14 cellular contexts compared by ENCODE assay signal in the genomic region with DNA sequence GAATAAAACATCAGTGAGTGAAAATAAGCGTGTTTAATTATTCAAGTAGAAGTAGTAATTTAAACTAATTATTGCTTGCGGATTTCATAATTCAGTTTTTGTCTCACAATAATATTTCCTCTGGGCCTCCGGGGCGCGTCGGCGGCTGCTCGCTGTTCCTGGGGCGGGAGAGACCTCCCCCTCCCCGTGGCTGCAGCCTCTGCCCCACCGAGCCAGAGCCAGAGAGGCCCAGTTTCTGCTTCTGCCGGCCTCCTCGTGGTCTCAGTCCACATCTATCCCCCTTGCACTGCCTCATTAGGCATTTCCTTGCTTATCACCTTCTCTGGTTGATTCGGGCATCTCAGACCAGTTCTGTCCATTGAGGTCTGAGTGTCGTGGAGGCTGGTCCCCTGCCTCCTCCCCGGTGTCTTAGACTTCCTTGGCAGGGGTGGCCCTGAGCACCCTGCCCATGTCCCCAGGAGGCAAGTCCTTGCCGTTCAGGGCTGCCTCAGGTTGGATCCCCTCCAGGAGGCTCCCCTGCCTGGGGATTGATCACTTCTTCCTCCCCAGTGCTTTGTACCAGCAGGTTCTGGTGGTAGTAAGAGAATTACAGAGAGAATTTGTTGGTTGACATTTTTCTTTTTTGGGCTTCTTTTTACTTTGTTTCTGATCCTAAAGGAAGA.
"Had no signal": no experiment of that assay in that cellular context is flagged by ENCODE, and none has a peak within 500 bp of the region (broad histone marks: within the 10 kb centered on the region; RNA-seq: fewer than 3 reads in every experiment).

No MANE protein-coding gene starts in this region.

- ATAC-seq: activated CD4-positive, alpha-beta T cell treated with anti-CD3 and anti-CD28 coated beads for 36 hours; gastrocnemius medialis; left lung; stimulated activated memory B cell treated with anti-CD40 and anti-IgM and Interleukin-4, amounts not matched to agents 10 μg/mL and 1 μg/mL and 100 μg/mL, for 72 hours had no signal

- H3K4me3 Mint-ChIP-seq: activated CD4-positive, alpha-beta T cell treated with anti-CD3 and anti-CD28 coated beads for 36 hours; activated naive CD4-positive, alpha-beta T cell treated with anti-CD3 and anti-CD28 coated beads, Interleukin-2, amount 50 U/mL, for 24 hours; neural crest cell; stimulated activated memory B cell treated with anti-CD40 and anti-IgM and Interleukin-4, amounts not matched to agents 10 μg/mL and 1 μg/mL and 100 μg/mL, for 72 hours had no signal

- DNase-seq: activated CD4-positive, alpha-beta T cell treated with anti-CD3 and anti-CD28 coated beads for 36 hours; activated CD4-positive, alpha-beta T cell treated with anti-CD3 and anti-CD28 coated beads, Interleukin-2, amount 50 U/mL, for 48 hours; activated gamma-delta T cell; effector CD4-positive, alpha-beta T cell; gastrocnemius medialis; heart right ventricle; left lung; sigmoid colon; stimulated activated CD4-positive, alpha-beta T cell treated with anti-CD3 and anti-CD28 coated beads, Interleukin-4, amount 100 ng/mL, for 4 hours; thyroid gland had no signal

- H3K36me3 ChIP-seq: gastrocnemius medialis, left lung, sigmoid colon, thyroid gland had no signal

- H3K27ac ChIP-seq: gastrocnemius medialis, heart right ventricle, left lung, parathyroid adenoma, sigmoid colon, thyroid gland had no signal

- H3K27ac Mint-ChIP-seq: activated CD4-positive, alpha-beta T cell treated with anti-CD3 and anti-CD28 coated beads for 36 hours; activated naive CD4-positive, alpha-beta T cell treated with anti-CD3 and anti-CD28 coated beads, Interleukin-2, amount 50 U/mL, for 24 hours; stimulated activated memory B cell treated with anti-CD40 and anti-IgM and Interleukin-4, amounts not matched to agents 10 μg/mL and 1 μg/mL and 100 μg/mL, for 72 hours had no signal

- H3K9me3 Mint-ChIP-seq: activated naive CD4-positive, alpha-beta T cell treated with anti-CD3 and anti-CD28 coated beads, Interleukin-2, amount 50 U/mL, for 24 hours; neural crest cell; stimulated activated memory B cell treated with anti-CD40 and anti-IgM and Interleukin-4, amounts not matched to agents 10 μg/mL and 1 μg/mL and 100 μg/mL, for 72 hours had no signal

- H3K9ac ChIP-seq: parathyroid adenoma had no signal

- H3K4me3 ChIP-seq: gastrocnemius medialis, heart right ventricle, left lung, sigmoid colon, thyroid gland had no signal

- H3K27me3 Mint-ChIP-seq: activated CD4-positive, alpha-beta T cell treated with anti-CD3 and anti-CD28 coated beads for 36 hours; activated naive CD4-positive, alpha-beta T cell treated with anti-CD3 and anti-CD28 coated beads, Interleukin-2, amount 50 U/mL, for 24 hours; stimulated activated memory B cell treated with anti-CD40 and anti-IgM and Interleukin-4, amounts not matched to agents 10 μg/mL and 1 μg/mL and 100 μg/mL, for 72 hours had no signal

- H3K27me3 ChIP-seq: gastrocnemius medialis, heart right ventricle, left lung, sigmoid colon, thyroid gland had no signal

- H2AFZ ChIP-seq: parathyroid adenoma had no signal

- H3K9me3 ChIP-seq: gastrocnemius medialis, heart right ventricle, left lung, sigmoid colon, thyroid gland had no signal

- H3K4me1 ChIP-seq: parathyroid adenoma, thyroid gland had no signal
